Comparison of ENCODE assay signal across 14 cellular contexts in the genomic region with DNA sequence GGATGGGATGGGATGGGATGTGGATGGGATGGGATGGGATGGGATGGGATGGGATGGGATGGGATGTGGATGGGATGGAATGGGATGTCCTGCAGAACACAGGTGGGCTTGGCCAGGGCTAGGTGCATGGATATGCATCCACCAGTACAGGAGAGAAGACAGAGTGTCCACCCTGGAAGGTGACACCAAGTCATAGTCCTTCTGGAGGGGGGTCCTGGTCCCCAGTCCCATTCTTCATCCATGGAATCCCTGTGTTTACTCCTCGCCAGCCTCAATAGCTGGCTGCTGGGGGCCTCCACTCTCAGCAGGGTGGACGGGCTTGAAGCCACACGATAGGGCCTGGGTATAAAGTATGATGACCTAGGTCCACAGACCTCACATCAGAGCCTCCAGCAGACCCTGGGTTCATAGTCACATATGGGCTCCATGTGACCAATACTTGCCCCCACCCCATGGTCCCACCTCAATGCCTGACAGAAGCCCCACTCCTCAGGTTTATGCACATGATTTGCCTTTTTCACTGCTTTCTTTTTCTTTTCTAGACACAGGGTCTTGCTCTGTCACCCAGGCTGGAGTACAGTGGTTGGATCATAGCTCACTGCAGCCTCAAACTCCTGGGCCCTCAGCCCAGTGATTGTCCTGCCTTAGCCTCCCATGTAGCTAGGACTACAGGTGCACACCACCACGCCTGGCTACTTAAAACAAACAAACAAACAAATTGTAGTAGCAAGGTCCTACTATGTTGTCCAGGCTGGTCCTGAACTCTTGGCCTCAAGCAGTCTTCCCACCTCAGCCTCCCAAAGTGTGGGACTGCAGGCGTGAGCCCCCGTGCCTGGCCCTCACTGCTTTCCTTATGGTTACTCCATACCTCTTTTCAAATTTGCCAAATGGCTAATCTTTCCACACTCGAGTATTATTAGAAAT. TPM values are rescaled to one million over a fixed set of nuclear protein-coding genes. Genes with fewer than 3 reads are reported as not detected.
DNase-seq lines count a peak whose midpoint lies in the region; ATAC-seq and TF ChIP-seq lines count a peak whose summit lies in the region.
"Had no signal": no experiment of that assay in that cellular context is flagged by ENCODE, and none has a peak within 500 bp of the region (broad histone marks: within the 10 kb centered on the region; RNA-seq: fewer than 3 reads in every experiment).

No MANE protein-coding gene starts in this region.

- no peaks in the 10 kb centered on the region for H3K79me2 ChIP-seq in GM23248 (ENCODE audit: insufficient read depth)

- CTCF ChIA-PET in activated CD8-positive, alpha-beta T cell treated with anti-CD3 and anti-CD28 coated beads for 36 hours (lab: Charles Lee), result interaction anchor here (0.9 to 1.6 kb wide), 2 partner anchors 22 to 56 kb away, joined by 3 to 7 read pairs; no protein-coding TSS in a partner anchor
- CTCF ChIA-PET in activated CD4-positive, alpha-beta memory T cell treated with anti-CD3 and anti-CD28 coated beads, Interleukin-2, amount 10 ng/mL, durations not matched to agents 7 days and 5 days (lab: Charles Lee), result no interaction called here

- H3K9me3 Mint-ChIP-seq in activated CD8-positive, alpha-beta T cell treated with anti-CD3 and anti-CD28 coated beads for 36 hours, result peaks cover 3% of the 10 kb centered on the region
- no peaks in the 10 kb centered on the region for H3K9me3 Mint-ChIP-seq in activated CD4-positive, alpha-beta memory T cell treated with anti-CD3 and anti-CD28 coated beads, Interleukin-2, amount 10 ng/mL, durations not matched to agents 7 days and 5 days
- H3K9me3 Mint-ChIP-seq in progenitor cell of endocrine pancreas (ENCODE audit: low read depth), result peaks cover 4% of the 10 kb centered on the region
- H3K9me3 Mint-ChIP-seq: CD4-positive, alpha-beta T cell had no signal

- H4K20me1 ChIP-seq in GM23248 (ENCODE audit: insufficient read depth), result no peaks in the 10 kb centered on the region

- H3K9ac ChIP-seq in GM23248, result peak overlapping the region; percentile 76

- H3K27me3 ChIP-seq in GM23248 (replicated peaks; ENCODE audit: insufficient read depth), result no peaks in the 10 kb centered on the region

- in situ Hi-C loops in GM23248 (cut with MboI), result no loop called here

- no peak overlapping the region for H2AFZ ChIP-seq in GM23248

- peak overlapping the region; percentile 45 for H3K4me2 ChIP-seq in GM23248 (ENCODE audit: unreplicated experiment)

- no peaks in the 10 kb centered on the region for H3K36me3 ChIP-seq in GM23248 (ENCODE audit: low read depth)
- H3K36me3 ChIP-seq: prostate gland had no signal

- no peak overlapping the region for H3K27ac Mint-ChIP-seq in activated CD8-positive, alpha-beta T cell treated with anti-CD3 and anti-CD28 coated beads for 36 hours
- no peak overlapping the region for H3K27ac Mint-ChIP-seq in activated CD4-positive, alpha-beta memory T cell treated with anti-CD3 and anti-CD28 coated beads, Interleukin-2, amount 10 ng/mL, durations not matched to agents 7 days and 5 days
- H3K27ac Mint-ChIP-seq in progenitor cell of endocrine pancreas, result no peak overlapping the region

- DNase-seq in GM23248 (no peak), left lobe of liver (ENCODE audit: low spot score) (peak; percentile 28), progenitor cell of endocrine pancreas (ENCODE audit: low spot score, unreplicated experiment) (no peak), substantia nigra (lab: John Stamatoyannopoulos, UW) (no peak)
- peak; percentile 24 for DNase-seq in activated CD8-positive, alpha-beta T cell treated with anti-CD3 and anti-CD28 coated beads for 36 hours
- no peak for DNase-seq in activated CD4-positive, alpha-beta memory T cell treated with anti-CD3 and anti-CD28 coated beads, Interleukin-2, amount 10 ng/mL, durations not matched to agents 7 days and 5 days
- DNase-seq: CD4-positive, alpha-beta T cell; erythroblast; MV-4-11; NCI-H446 treated with DMSO at 0.1 percent for 48 hours had no signal

- H3K36me3 Mint-ChIP-seq in activated CD8-positive, alpha-beta T cell treated with anti-CD3 and anti-CD28 coated beads for 36 hours (ENCODE audit: low read depth), result peaks cover 3% of the 10 kb centered on the region
- H3K36me3 Mint-ChIP-seq in activated CD4-positive, alpha-beta memory T cell treated with anti-CD3 and anti-CD28 coated beads, Interleukin-2, amount 10 ng/mL, durations not matched to agents 7 days and 5 days (ENCODE audit: low read depth), result peaks cover 4% of the 10 kb centered on the region
- H3K36me3 Mint-ChIP-seq in progenitor cell of endocrine pancreas (ENCODE audit: insufficient read depth), result peaks cover 7% of the 10 kb centered on the region

- peak; percentile 31 for ATAC-seq in activated CD8-positive, alpha-beta T cell treated with anti-CD3 and anti-CD28 coated beads for 36 hours
- no peak for ATAC-seq in left lobe of liver
- ATAC-seq in HG03378 (IDR thresholded peaks at IDR 0.05; ENCODE audit: unreplicated experiment), result no peak

- POLR2A ChIA-PET in activated CD8-positive, alpha-beta T cell treated with anti-CD3 and anti-CD28 coated beads for 36 hours (lab: Charles Lee), result no interaction called here
- POLR2A ChIA-PET in activated CD4-positive, alpha-beta memory T cell treated with anti-CD3 and anti-CD28 coated beads, Interleukin-2, amount 10 ng/mL, durations not matched to agents 7 days and 5 days (lab: Charles Lee), result no interaction called here

- H3K9me3 ChIP-seq in GM23248 (ENCODE audit: low read depth), result no peaks in the 10 kb centered on the region
- H3K9me3 ChIP-seq: prostate gland had no signal

- H3F3A ChIP-seq in GM23248 (ENCODE audit: insufficient read depth), result peaks cover 28% of the 10 kb centered on the region

- intact Hi-C loops in activated CD8-positive, alpha-beta T cell treated with anti-CD3 and anti-CD28 coated beads for 36 hours (cut with micrococcal nuclease), result no loop called here

- 70 to 72% methylated on average over 7 of the region's 7 CpGs for WGBS in GM23248 (ENCODE audit: low coverage in 1 of 2, low lambda C conversion rate in 2 of 2, missing lambda C conversion rate in 2 of 2), 2 experiments

- peaks cover 21% of the 10 kb centered on the region for H3K4me1 Mint-ChIP-seq in activated CD8-positive, alpha-beta T cell treated with anti-CD3 and anti-CD28 coated beads for 36 hours (ENCODE audit: low read depth)
- peaks cover 13% of the 10 kb centered on the region for H3K4me1 Mint-ChIP-seq in activated CD4-positive, alpha-beta memory T cell treated with anti-CD3 and anti-CD28 coated beads, Interleukin-2, amount 10 ng/mL, durations not matched to agents 7 days and 5 days
- peaks cover 56% of the 10 kb centered on the region for H3K4me1 Mint-ChIP-seq in progenitor cell of endocrine pancreas (ENCODE audit: low read depth)

- no peaks in the 10 kb centered on the region for H3K27me3 Mint-ChIP-seq in activated CD8-positive, alpha-beta T cell treated with anti-CD3 and anti-CD28 coated beads for 36 hours
- peaks cover 8% of the 10 kb centered on the region for H3K27me3 Mint-ChIP-seq in activated CD4-positive, alpha-beta memory T cell treated with anti-CD3 and anti-CD28 coated beads, Interleukin-2, amount 10 ng/mL, durations not matched to agents 7 days and 5 days
- H3K27me3 Mint-ChIP-seq in progenitor cell of endocrine pancreas, result no peaks in the 10 kb centered on the region
- H3K27me3 Mint-ChIP-seq: CD4-positive, alpha-beta T cell had no signal

- H3K4me3 ChIP-seq in GM23248 (no peak overlapping the region), skin epidermis (no peak overlapping the region)
- H3K4me3 ChIP-seq: prostate gland had no signal

- TF ChIP-seq CTCF in activated CD8-positive, alpha-beta T cell treated with anti-CD3 and anti-CD28 coated beads for 36 hours (IDR thresholded peaks at IDR 0.05), result no peak
- TF ChIP-seq CTCF in progenitor cell of endocrine pancreas (IDR thresholded peaks at IDR 0.05; ENCODE audit: unreplicated experiment), result no peak

- no peak overlapping the region for H3K4me3 Mint-ChIP-seq in activated CD8-positive, alpha-beta T cell treated with anti-CD3 and anti-CD28 coated beads for 36 hours
- H3K4me3 Mint-ChIP-seq in activated CD4-positive, alpha-beta memory T cell treated with anti-CD3 and anti-CD28 coated beads, Interleukin-2, amount 10 ng/mL, durations not matched to agents 7 days and 5 days, result no peak overlapping the region
- no peak overlapping the region for H3K4me3 Mint-ChIP-seq in progenitor cell of endocrine pancreas (ENCODE audit: low read depth)
- H3K4me3 Mint-ChIP-seq: T-helper 1 cell treated with Interleukin-12 subunit alpha and Interleukin-12 subunit beta and Interleukin-4 antibody, amounts not matched to agents 30 μg/mL and 1 μg/mL, for 36 hours had no signal

- H3K27ac ChIP-seq in GM23248 (peak overlapping the region; percentile 92), skin epidermis (peak overlapping the region in 13 of 21 experiments; percentile 17 to 77 (median 49)), substantia nigra (ENCODE audit: low read depth, low read length, poor library complexity, severe bottlenecking) (no peak overlapping the region)
- H3K27ac ChIP-seq: prostate gland had no signal

- H3K9me2 ChIP-seq in GM23248 (ENCODE audit: insufficient read depth), result no peaks in the 10 kb centered on the region

- peaks cover 39% of the 10 kb centered on the region for H3K4me1 ChIP-seq in GM23248 (ENCODE audit: insufficient read depth)
- H3K4me1 ChIP-seq: prostate gland had no signal

RNA-seq across cellular contexts. Expression of gene RFX2, which starts 39.9 kb away (rescaled TPM):
- 10.2 and 13.1 TPM in 2 replicates for total RNA-seq in GM23248 (2014; rRNA removed; shearing (Covaris generic))
- 11.3 and 11.7 TPM in 2 replicates for polyA plus RNA-seq in GM23248 (2016; fragmentation: Nextera tagmentation; extraction: Ambion mirVana)
- total RNA-seq in activated CD8-positive, alpha-beta T cell treated with anti-CD3 and anti-CD28 coated beads for 36 hours, result 10 to 100 TPM in 1 of 2 experiments, 1 to 10 TPM in 1; 8.9 to 10.5 TPM
- total RNA-seq in left lobe of liver, result 2.3 TPM
- total RNA-seq in activated CD4-positive, alpha-beta memory T cell treated with anti-CD3 and anti-CD28 coated beads, Interleukin-2, amount 10 ng/mL, durations not matched to agents 7 days and 5 days, result 10 to 100 TPM in 1 of 2 experiments, 1 to 10 TPM in 1; 9.0 to 10.4 TPM
- 24.2 and 24.8 TPM in 2 replicates for total RNA-seq in progenitor cell of endocrine pancreas

Comparison
In these comparisons a context has a peak if more than half of its experiments do, and no peak if none do; other contexts are left out.
1. DNase-seq: peak in activated CD8-positive, alpha-beta T cell treated with anti-CD3 and anti-CD28 coated beads for 36 hours (single experiment) and left lobe of liver (single experiment); none in GM23248 (single experiment), activated CD4-positive, alpha-beta memory T cell treated with anti-CD3 and anti-CD28 coated beads, Interleukin-2, amount 10 ng/mL, durations not matched to agents 7 days and 5 days (single experiment), progenitor cell of endocrine pancreas (single experiment) and substantia nigra (0 of 49).